ENCODE assay signal across 8 cellular contexts in genomic region chr1:94863919-94864318, GRCh38. TPM values are rescaled to one million over a fixed set of nuclear protein-coding genes. Genes with fewer than 3 reads are reported as not detected.
DNase-seq lines count a peak whose midpoint lies in the region; ATAC-seq, FAIRE-seq and TF ChIP-seq lines count a peak whose summit lies in the region.
"Had no signal": no experiment of that assay in that cellular context is flagged by ENCODE, and none has a peak within 500 bp of the region (broad histone marks: within the 10 kb centered on the region; RNA-seq: fewer than 3 reads in every experiment).

No MANE protein-coding gene starts in this region.

- no peaks in the 10 kb centered on the region for H3K36me3 ChIP-seq in MG63
- no peaks in the 10 kb centered on the region for H3K36me3 ChIP-seq in endothelial cell of umbilical vein (ENCODE audit: control insufficient read depth in 2 of 2, extremely low read depth in 1 of 2, insufficient read depth in 2 of 2, low read length in 2 of 2)
- no peaks in the 10 kb centered on the region for H3K36me3 ChIP-seq in vagina

- intact Hi-C loops in endothelial cell of umbilical vein (cut with micrococcal nuclease) (loop anchor here (1.0 kb wide), 1 partner anchor 9 kb away; no protein-coding TSS in a partner anchor), vagina (cut with DNase I) (loop anchor here (2.0 kb wide), 1 partner anchor 63 kb away; the partner anchor contains the start of gene CNN3)

- CTCF ChIA-PET in endothelial cell of umbilical vein (lab: Charles Lee) = interaction anchor here (0.7 to 5.8 kb wide), 12 partner anchors 9 to 179 kb away, joined by 3 to 67 read pairs (median 4); no protein-coding TSS in a partner anchor

- H3K4me1 ChIP-seq in endothelial cell of umbilical vein (ENCODE audit: control insufficient read depth, extremely low read depth, insufficient read depth, low read length) (peaks cover 33% of the 10 kb centered on the region), vagina (peaks cover 69% of the 10 kb centered on the region)

- TF ChIP-seq CTCF in endothelial cell of umbilical vein (IDR thresholded peaks at IDR 0.05; ENCODE audit: extremely low read depth in 1 of 2, insufficient read depth in 1 of 2, low read depth in 1 of 2, low read length in 2 of 2) = no peak
- no peak for TF ChIP-seq CTCF in mesothelial cell of epicardium (IDR thresholded peaks at IDR 0.05; ENCODE audit: unreplicated experiment)
- TF ChIP-seq CTCF in vagina (IDR thresholded peaks at IDR 0.05) = no peak

- POLR2A ChIA-PET in endothelial cell of umbilical vein (lab: Charles Lee) = interaction anchor here (0.7 kb wide), 1 partner anchor 8 kb away, joined by 3 read pairs; no protein-coding TSS in a partner anchor

- no peaks in the 10 kb centered on the region for H4K20me1 ChIP-seq in endothelial cell of umbilical vein (replicated peaks; ENCODE audit: control insufficient read depth, extremely low read depth, insufficient read depth, low read length)

- no peaks in the 10 kb centered on the region for H3K9me3 ChIP-seq in MG63
- H3K9me3 ChIP-seq in endothelial cell of umbilical vein (replicated peaks; ENCODE audit: control insufficient read depth, insufficient read depth, low read length) = no peaks in the 10 kb centered on the region
- no peaks in the 10 kb centered on the region for H3K9me3 ChIP-seq in vagina

- peaks cover 77% of the 10 kb centered on the region for H3K4me1 Mint-ChIP-seq in mesothelial cell of epicardium

- no peaks in the 10 kb centered on the region for H3K9me3 Mint-ChIP-seq in mesothelial cell of epicardium

- H3K4me3 Mint-ChIP-seq in mesothelial cell of epicardium = peak overlapping the region; percentile 6

- TF ChIP-seq POLR2A in endothelial cell of umbilical vein (IDR thresholded peaks at IDR 0.05; ENCODE audit: low read depth, low read length) (no peak), vagina (IDR thresholded peaks at IDR 0.05) (no peak)

- H3K4me2 ChIP-seq in endothelial cell of umbilical vein (ENCODE audit: insufficient read depth, low read length) = peak overlapping the region; percentile 85

- dilution Hi-C loops in endothelial cell of umbilical vein (cut with MboI; ENCODE audit: extremely low pct_ligation_motif_present, low sequenced_read_pairs) = no loop called here

- H3K27me3 ChIP-seq in MG63 (no peaks in the 10 kb centered on the region), endothelial cell of umbilical vein (ENCODE audit: control insufficient read depth in 2 of 2, insufficient read depth in 2 of 2, low read length in 2 of 2) (peaks cover 0 to 1% of the 10 kb centered on the region in 2 experiments), vagina (no peaks in the 10 kb centered on the region)

- H3K9ac ChIP-seq in endothelial cell of umbilical vein (replicated peaks; ENCODE audit: extremely low read depth, insufficient read depth, low read length) = peak overlapping the region; percentile 71

- no peaks in the 10 kb centered on the region for H3K9me1 ChIP-seq in endothelial cell of umbilical vein (replicated peaks; ENCODE audit: control insufficient read depth, extremely low read depth, insufficient read depth, low read length)

- no peak overlapping the region for H2AFZ ChIP-seq in endothelial cell of umbilical vein (ENCODE audit: low read depth, low read length)

- H3K4me3 ChIP-seq in MG63 (no peak overlapping the region), endothelial cell of umbilical vein (replicated peaks in 1 of 3; ENCODE audit: insufficient read depth in 1 of 3, low read depth in 1 of 3, low read length in 3 of 3) (peak overlapping the region in 1 of 3 experiments; percentile 47), vagina (peak overlapping the region in 1 of 2 donors; percentile 10)

- no peaks in the 10 kb centered on the region for H3K36me3 Mint-ChIP-seq in mesothelial cell of epicardium

- H3K27me3 Mint-ChIP-seq in mesothelial cell of epicardium (ENCODE audit: low read depth) = no peaks in the 10 kb centered on the region

- H3K27ac ChIP-seq in endothelial cell of umbilical vein (ENCODE audit: insufficient read depth, low read depth, low read length) = peak overlapping the region; percentile 92
- peak overlapping the region; percentile 97 for H3K27ac ChIP-seq in vagina

- ATAC-seq in HG03432 (IDR thresholded peaks at IDR 0.05; ENCODE audit: unreplicated experiment) = no peak
- ATAC-seq in activated CD4-positive, CD25-positive, alpha-beta regulatory T cell treated with anti-CD3 and anti-CD28 coated beads, Interleukin-2, amount 50 U/mL, for 24 hours = no peak

- peak; percentile 93 for FAIRE-seq in endothelial cell of umbilical vein (lab: Jason Lieb, UNC)

- H3K79me2 ChIP-seq in endothelial cell of umbilical vein (ENCODE audit: control insufficient read depth, insufficient read depth, low read length) = no peaks in the 10 kb centered on the region

- BruUV-seq in endothelial cell of umbilical vein (replicated peaks; lab: Mats Ljungman, UMichigan) = TSS peak; percentile 66

- DNase-seq in MG63 (peak; percentile 61), endothelial cell of umbilical vein (ENCODE audit: low read depth, low spot score) (peak; percentile 83), mesothelial cell of epicardium (ENCODE audit: low spot score in 2 of 2, unreplicated experiment in 2 of 2) (no peak), vagina (ENCODE audit: extremely low spot score in 2 of 2) (peak in 1 of 2 donors; percentile 93)
- DNase-seq in activated CD4-positive, alpha-beta T cell treated with anti-CD3 and anti-CD28 coated beads for 1 hour = no peak
- DNase-seq: activated CD8-positive, alpha-beta memory T cell treated with anti-CD3 and anti-CD28 coated beads, Interleukin-2, amount 50 U/mL, for 48 hours had no signal

- H3K27ac Mint-ChIP-seq in mesothelial cell of epicardium = peak overlapping the region; percentile 93

TF ChIP-seq in endothelial cell of umbilical vein, 7 proteins besides CTCF, POLR2A, EP300 and RAD21:
- peak; percentile 96 for TF ChIP-seq FOS (IDR thresholded peaks at IDR 0.05; ENCODE audit: borderline replicate concordance, insufficient read depth, low read length)
- no peak for TF ChIP-seq MAX (IDR thresholded peaks at IDR 0.05; ENCODE audit: insufficient read depth, insufficient read length)
- peak; percentile 87 for TF ChIP-seq JUN (IDR thresholded peaks at IDR 0.05; ENCODE audit: borderline replicate concordance, insufficient read depth, insufficient read length, low read depth)

RNA-seq across cellular contexts. Expression of gene SLC44A3, which starts 43.8 kb away (rescaled TPM):
- total RNA-seq in MG63 (2014; rRNA removed; shearing (Covaris generic); ENCODE audit: low replicate concordance) = 0.26 and 0.57 TPM in 2 replicates
- total RNA-seq in endothelial cell of umbilical vein (0.42 and 0.58 TPM in 2 replicates), mesothelial cell of epicardium (9.2 to 13.2 TPM (median 11.2 TPM) in 3 replicates), vagina (6.6 TPM)
- polyA plus RNA-seq in endothelial cell of umbilical vein = 0.29 and 0.33 TPM in 2 replicates
- polyA plus RNA-seq in endothelial cell of umbilical vein (2011; cell fraction: cytosol; rRNA removed) = 0.25 and 0.30 TPM in 2 replicates
- 0.20 and 0.36 TPM in 2 replicates for polyA plus RNA-seq in endothelial cell of umbilical vein (2011; cell fraction: nucleus; rRNA removed)
- polyA plus RNA-seq in endothelial cell of umbilical vein (2012) = 0.11 TPM in 2 replicates
- polyA minus RNA-seq in endothelial cell of umbilical vein = 0.78 and 1.5 TPM in 2 replicates
- 1.3 TPM for polyA minus RNA-seq in endothelial cell of umbilical vein (2011; cell fraction: cytosol; rRNA and poly(A)+ RNA removed)
- polyA minus RNA-seq in endothelial cell of umbilical vein (2011; cell fraction: nucleus; rRNA and poly(A)+ RNA removed) = 0.34 and 1.8 TPM in 2 replicates

Comparison
In these comparisons a context has a peak if more than half of its experiments do, and no peak if none do; other contexts are left out.
1. DNase-seq: peak in MG63 (single experiment) and endothelial cell of umbilical vein (single experiment); none in mesothelial cell of epicardium (0 of 2) and activated CD4-positive, alpha-beta T cell treated with anti-CD3 and anti-CD28 coated beads for 1 hour (single experiment).